Comparison of ENCODE assay signal across 1 cellular context in genomic region chr1:1430114-1430982, GRCh38.
TF ChIP-seq lines count a peak whose summit lies in the region.

No MANE protein-coding gene starts in this region.

TF ChIP-seq in HepG2, 621 proteins besides CTCF, POLR2A, EP300 and RAD21 (continued from another document and continues in another):
- TF ChIP-seq RBM39 (IDR thresholded peaks at IDR 0.05; ENCODE audit: low read depth, low read length, poor library complexity, severe bottlenecking), result peak; percentile 57
- TF ChIP-seq ZNF17 (CRISPR knock-in tag; IDR thresholded peaks at IDR 0.05), result 0 out of 2 replicates have a peak, but pooled peaks have one; percentile 19
- TF ChIP-seq ZNF567 (CRISPR knock-in tag; IDR thresholded peaks at IDR 0.05; ENCODE audit: borderline replicate concordance), result peak; percentile 48; the same call in 1 of the 2 replicates
- no peak for TF ChIP-seq TRIM22 (IDR thresholded peaks at IDR 0.05)
- 0 out of 2 replicates have a peak, but pooled peaks have one; percentile 29 for TF ChIP-seq ZBTB33 (CRISPR knock-in tag; IDR thresholded peaks at IDR 0.05)
- TF ChIP-seq ZNF629 (CRISPR knock-in tag; conservative IDR thresholded peaks at IDR 0.05), result 0 out of 2 replicates have a peak, but pooled peaks have one; percentile 23
- no peak for TF ChIP-seq ZNF468 (CRISPR knock-in tag; IDR thresholded peaks at IDR 0.05)
- TF ChIP-seq ELF3 (CRISPR knock-in tag; IDR thresholded peaks at IDR 0.05), result 0 out of 2 replicates have a peak, but pooled peaks have one; percentile 31
- TF ChIP-seq PAXIP1 (CRISPR knock-in tag; conservative IDR thresholded peaks at IDR 0.05), result 0 out of 2 replicates have a peak, but pooled peaks have one; percentile 18
- TF ChIP-seq PHF20 (CRISPR knock-in tag; IDR thresholded peaks at IDR 0.05), result 0 out of 2 replicates have a peak, but pooled peaks have one; percentile 19
- peak; percentile 85 for TF ChIP-seq ZNF740 (CRISPR knock-in tag; IDR thresholded peaks at IDR 0.05)
- no peak for TF ChIP-seq NCOA1 (CRISPR knock-in tag; IDR thresholded peaks at IDR 0.05)
- no peak for TF ChIP-seq ZNF513 (CRISPR knock-in tag; conservative IDR thresholded peaks at IDR 0.05)
- peak; percentile 35; the same call in 1 of the 2 replicates for TF ChIP-seq ZC3H4 (CRISPR knock-in tag; IDR thresholded peaks at IDR 0.05; ENCODE audit: borderline replicate concordance)
- peak; percentile 66 for TF ChIP-seq XRCC5 (optimal IDR thresholded peaks at IDR 0.05; ENCODE audit: low read length)
- TF ChIP-seq CREM (IDR thresholded peaks at IDR 0.05), result 0 out of 2 replicates have a peak, but pooled peaks have one; percentile 12
- TF ChIP-seq CREM (CRISPR knock-in tag; IDR thresholded peaks at IDR 0.05), result no peak
- 0 out of 2 replicates have a peak, but pooled peaks have one; percentile 27 for TF ChIP-seq ZXDC (CRISPR knock-in tag; IDR thresholded peaks at IDR 0.05)
- 0 out of 2 replicates have a peak, but pooled peaks have one; percentile 25 for TF ChIP-seq SNAI1 (CRISPR knock-in tag; IDR thresholded peaks at IDR 0.05; ENCODE audit: borderline replicate concordance)
- TF ChIP-seq KMT2A (CRISPR knock-in tag; IDR thresholded peaks at IDR 0.05), result peak; percentile 44; the same call in 1 of the 2 replicates
- no peak for TF ChIP-seq TCF12 (IDR thresholded peaks at IDR 0.05)
- no peak for TF ChIP-seq TCF12 (CRISPR knock-in tag; IDR thresholded peaks at IDR 0.05)
- 0 out of 2 replicates have a peak, but pooled peaks have one; percentile 30 for TF ChIP-seq HINFP (CRISPR knock-in tag; IDR thresholded peaks at IDR 0.05; ENCODE audit: low read depth)
- TF ChIP-seq HIC2 (CRISPR knock-in tag; IDR thresholded peaks at IDR 0.05; ENCODE audit: low read depth), result no peak; the same call in 1 of the 2 replicates
- peak; percentile 70; the same call in 1 of the 2 replicates for TF ChIP-seq TFAP4 (IDR thresholded peaks at IDR 0.05; ENCODE audit: borderline replicate concordance, low read depth)
- TF ChIP-seq MED1 (CRISPR knock-in tag; IDR thresholded peaks at IDR 0.05), result 0 out of 2 replicates have a peak, but pooled peaks have one; percentile 7
- TF ChIP-seq AFF4 (CRISPR knock-in tag; IDR thresholded peaks at IDR 0.05), result 0 out of 2 replicates have a peak, but pooled peaks have one; percentile 46
- peak; percentile 35; the same call in 1 of the 2 replicates for TF ChIP-seq PRMT3 (CRISPR knock-in tag; IDR thresholded peaks at IDR 0.05; ENCODE audit: borderline replicate concordance, low read depth)
- TF ChIP-seq ZNF768 (CRISPR knock-in tag; IDR thresholded peaks at IDR 0.05), result peak; percentile 73; the same call in 1 of the 2 replicates
- TF ChIP-seq HMG20A (CRISPR knock-in tag; IDR thresholded peaks at IDR 0.05; ENCODE audit: borderline replicate concordance), result no peak
- TF ChIP-seq RFXAP (CRISPR knock-in tag; IDR thresholded peaks at IDR 0.05; ENCODE audit: borderline replicate concordance), result 0 out of 2 replicates have a peak, but pooled peaks have one; percentile 26
- no peak for TF ChIP-seq RFX1 (IDR thresholded peaks at IDR 0.05)
- TF ChIP-seq ZNF546 (CRISPR knock-in tag; conservative IDR thresholded peaks at IDR 0.05), result no peak
- TF ChIP-seq CREB3 (CRISPR knock-in tag; IDR thresholded peaks at IDR 0.05), result peak; percentile 75; the same call in 1 of the 2 replicates
- TF ChIP-seq ZC3H13 (CRISPR knock-in tag; IDR thresholded peaks at IDR 0.05), result peak; percentile 79
- peak; percentile 43; the same call in 1 of the 2 replicates for TF ChIP-seq RCOR2 (CRISPR knock-in tag; IDR thresholded peaks at IDR 0.05)
